In genomic region chr1:152107289-152107983, GRCh38 we compare ENCODE assay signal across 13 cellular contexts. TPM values are rescaled to one million over a fixed set of nuclear protein-coding genes. Genes with fewer than 3 reads are reported as not detected.
DNase-seq lines count a peak whose midpoint lies in the region; ATAC-seq and TF ChIP-seq lines count a peak whose summit lies in the region.
"Had no signal": no experiment of that assay in that cellular context is flagged by ENCODE, and none has a peak within 500 bp of the region (broad histone marks: within the 10 kb centered on the region; RNA-seq: fewer than 3 reads in every experiment).

No MANE protein-coding gene starts in this region.

- H3K14ac ChIP-seq in IMR-90 (replicated peaks; ENCODE audit: low read depth, low read length): no peak overlapping the region
- H3K14ac ChIP-seq in trophoblast cell (ENCODE audit: low read length): no peak overlapping the region

- H2BK120ac ChIP-seq in IMR-90 (ENCODE audit: low read depth, low read length) (no peak overlapping the region), trophoblast cell (ENCODE audit: insufficient read depth, low read length, poor library complexity) (no peak overlapping the region)

- peak overlapping the region; percentile 16 for H3K27ac Mint-ChIP-seq in T-helper 2 cell treated with Interferon-gamma antibody and Interleukin-4, amounts not matched to agents 5 μg/mL and 100 μg/mL, for 36 hours
- no peak overlapping the region for H3K27ac Mint-ChIP-seq in naive thymus-derived CD8-positive, alpha-beta T cell

- no peak overlapping the region for H2AK5ac ChIP-seq in IMR-90 (ENCODE audit: low read depth, low read length)
- H2AK5ac ChIP-seq in trophoblast cell (ENCODE audit: low read length): no peak overlapping the region

- H3K27me3 Mint-ChIP-seq in T-helper 2 cell treated with Interferon-gamma antibody and Interleukin-4, amounts not matched to agents 5 μg/mL and 100 μg/mL, for 36 hours (ENCODE audit: low read depth): peaks cover 25% of the 10 kb centered on the region
- H3K27me3 Mint-ChIP-seq in naive thymus-derived CD8-positive, alpha-beta T cell: peaks cover 14 to 32% (median 18%) of the 10 kb centered on the region in 5 donors

- H3K18ac ChIP-seq in IMR-90 (ENCODE audit: low read depth, low read length) (no peak overlapping the region), trophoblast cell (ENCODE audit: low read length) (no peak overlapping the region)

- H2BK20ac ChIP-seq in IMR-90 (ENCODE audit: low read depth, low read length): no peak overlapping the region

- H4K8ac ChIP-seq in IMR-90 (ENCODE audit: low read depth in 2 of 2, low read length in 2 of 2): no peak overlapping the region
- no peak overlapping the region for H4K8ac ChIP-seq in trophoblast cell (ENCODE audit: low read depth, low read length)

- ATAC-seq in IMR-90 (ENCODE audit: low read depth) (no peak), HG03159 (IDR thresholded peaks at IDR 0.05; ENCODE audit: unreplicated experiment) (no peak)
- ATAC-seq in naive thymus-derived CD8-positive, alpha-beta T cell: no peak

- H4K20me1 ChIP-seq in IMR-90 (ENCODE audit: insufficient read depth, low read length): no peaks in the 10 kb centered on the region; the same call in 1 of the 2 replicates

- peaks cover 6% of the 10 kb centered on the region for H3K36me3 Mint-ChIP-seq in T-helper 2 cell treated with Interferon-gamma antibody and Interleukin-4, amounts not matched to agents 5 μg/mL and 100 μg/mL, for 36 hours (ENCODE audit: low read depth)
- peaks cover 0 to 3% (median 0%) of the 10 kb centered on the region in 3 donors for H3K36me3 Mint-ChIP-seq in naive thymus-derived CD8-positive, alpha-beta T cell

- H3K4me3 ChIP-seq in IMR-90 (ENCODE audit: insufficient read depth, low read depth, low read length) (no peak overlapping the region), epithelial cell of proximal tubule (ENCODE audit: low read depth, low read length) (peak overlapping the region; percentile 57), trophoblast cell (ENCODE audit: low read depth, low read length) (no peak overlapping the region)
- H3K4me3 ChIP-seq: thyroid gland had no signal

- no peak overlapping the region for H4K12ac ChIP-seq in trophoblast cell (ENCODE audit: low read depth, low read length)

- H3K9me1 ChIP-seq in IMR-90 (ENCODE audit: insufficient read depth, low read length): no peaks in the 10 kb centered on the region

- no peak for TF ChIP-seq POLR2A in IMR-90 (IDR thresholded peaks at IDR 0.05; ENCODE audit: low read depth, low read length)

- no peak overlapping the region for H2BK15ac ChIP-seq in IMR-90 (ENCODE audit: low read depth, low read length)

- no peak overlapping the region for H3K4me3 Mint-ChIP-seq in T-helper 2 cell treated with Interferon-gamma antibody and Interleukin-4, amounts not matched to agents 5 μg/mL and 100 μg/mL, for 36 hours
- peak overlapping the region in 3 of 10 donors; percentile 29 to 42 (median 40) for H3K4me3 Mint-ChIP-seq in naive thymus-derived CD8-positive, alpha-beta T cell

- H3K9me3 ChIP-seq in IMR-90 (ENCODE audit: control insufficient read depth, insufficient read depth, low read length) (peaks cover 21% of the 10 kb centered on the region), trophoblast cell (ENCODE audit: insufficient read depth, low read depth, low read length) (peaks cover 42% of the 10 kb centered on the region)
- H3K9me3 ChIP-seq: neutrophil, thyroid gland had no signal

- H3K9me3 Mint-ChIP-seq in T-helper 2 cell treated with Interferon-gamma antibody and Interleukin-4, amounts not matched to agents 5 μg/mL and 100 μg/mL, for 36 hours: no peaks in the 10 kb centered on the region
- H3K9me3 Mint-ChIP-seq in naive thymus-derived CD8-positive, alpha-beta T cell: no peaks in the 10 kb centered on the region

- H3K27ac ChIP-seq in IMR-90 (ENCODE audit: insufficient read depth, low read length) (no peak overlapping the region), trophoblast cell (ENCODE audit: low read depth, low read length) (no peak overlapping the region)
- H3K27ac ChIP-seq: neutrophil, thyroid gland had no signal

- H3K79me1 ChIP-seq in IMR-90 (ENCODE audit: low read depth in 1 of 2, low read length in 2 of 2): no peaks in the 10 kb centered on the region
- H3K79me1 ChIP-seq in trophoblast cell (ENCODE audit: low read length): no peaks in the 10 kb centered on the region

- CTCF ChIA-PET in IMR-90 (lab: Yijun Ruan, JAX): no interaction called here

- no peak overlapping the region for H4K5ac ChIP-seq in IMR-90 (ENCODE audit: low read depth, low read length)

- H3K27me3 ChIP-seq in IMR-90 (ENCODE audit: control insufficient read depth, insufficient read depth, low read length) (peaks cover 49% of the 10 kb centered on the region), trophoblast cell (ENCODE audit: insufficient read depth, low read length) (peaks cover 52% of the 10 kb centered on the region)

- H3K4me2 ChIP-seq in IMR-90 (ENCODE audit: low read depth, low read length): no peak overlapping the region
- H3K4me2 ChIP-seq in trophoblast cell (ENCODE audit: low read length): peak overlapping the region; percentile 46

- POLR2A ChIA-PET in IMR-90 (lab: Charles Lee; ENCODE audit: unreplicated experiment): no interaction called here
- POLR2A ChIA-PET in naive thymus-derived CD8-positive, alpha-beta T cell (lab: Charles Lee): no interaction called here

- H2BK12ac ChIP-seq in trophoblast cell (ENCODE audit: low read length): no peak overlapping the region

- TF ChIP-seq CTCF in IMR-90 (conservative IDR thresholded peaks at IDR 0.05; ENCODE audit: low read depth, low read length) (no peak), epithelial cell of proximal tubule (conservative IDR thresholded peaks at IDR 0.05; ENCODE audit: low read depth, low read length) (no peak), GM13976 (IDR thresholded peaks at IDR 0.05; ENCODE audit: borderline replicate concordance, control extremely low read depth, extremely low read depth, insufficient read depth, missing control alignments) (no peak)

- H3K4ac ChIP-seq in IMR-90 (ENCODE audit: low read depth, low read length): no peak overlapping the region
- H3K4ac ChIP-seq in trophoblast cell (ENCODE audit: low read depth, low read length): no peak overlapping the region

- no peak overlapping the region for H2AK9ac ChIP-seq in IMR-90 (replicated peaks; ENCODE audit: low read depth, low read length, poor library complexity)

- dilution Hi-C loops in IMR-90 (cut with HindIII; ENCODE audit: low sequenced_read_pairs, unreplicated experiment): no loop called here

- H3K4me1 ChIP-seq in IMR-90 (ENCODE audit: control insufficient read depth, insufficient read depth, low read length): peaks cover under 1% of the 10 kb centered on the region; the same call in 1 of the 2 replicates
- peaks cover 8 to 14% of the 10 kb centered on the region in 2 experiments for H3K4me1 ChIP-seq in trophoblast cell (ENCODE audit: control insufficient read depth in 1 of 2, insufficient read depth in 2 of 2, low read length in 2 of 2)

- H3K79me2 ChIP-seq in trophoblast cell (ENCODE audit: control insufficient read depth, insufficient read depth, low read length, poor library complexity): no peaks in the 10 kb centered on the region

- DNase-seq in T-helper 2 cell treated with Interferon-gamma antibody and Interleukin-4, amounts not matched to agents 5 μg/mL and 100 μg/mL, for 36 hours (ENCODE audit: low spot score): no peak
- DNase-seq in T-helper 2 cell: no peak
- DNase-seq in IMR-90: no peak
- DNase-seq in epithelial cell of proximal tubule (ENCODE audit: low read depth): no peak
- DNase-seq in trophoblast cell: peak in 1 of 2 donors; percentile 43
- no peak for DNase-seq in naive thymus-derived CD8-positive, alpha-beta T cell
- DNase-seq in GM13976 (ENCODE audit: low spot score): no peak
- DNase-seq: activated CD8-positive, alpha-beta memory T cell treated with anti-CD3 and anti-CD28 coated beads for 24 hours; caudate nucleus; NCI-H1694 treated with DMSO at 0.1 percent for 48 hours; thyroid gland had no signal

- H3K56ac ChIP-seq in IMR-90 (ENCODE audit: extremely low read depth, insufficient read depth, low read length): no peak overlapping the region

- BruUV-seq in IMR-90 (replicated peaks; lab: Mats Ljungman, UMichigan): no TSS peak

- H2AFZ ChIP-seq in IMR-90 (replicated peaks; ENCODE audit: low read length, poor library complexity) (peak overlapping the region; percentile 73), trophoblast cell (ENCODE audit: insufficient read depth, low read length, poor library complexity) (no peak overlapping the region)

- H2BK5ac ChIP-seq in IMR-90 (ENCODE audit: low read depth, low read length, poor library complexity, severe bottlenecking): no peak overlapping the region
- H2BK5ac ChIP-seq in trophoblast cell (ENCODE audit: low read depth, low read length, poor library complexity): no peak overlapping the region

- H3K9ac ChIP-seq in IMR-90 (ENCODE audit: low read depth, low read length) (no peak overlapping the region), trophoblast cell (ENCODE audit: low read length) (no peak overlapping the region)

- no peak for TF ChIP-seq RAD21 in IMR-90 (IDR thresholded peaks at IDR 0.05; ENCODE audit: low read length)

- H3K23ac ChIP-seq in IMR-90 (ENCODE audit: low read depth, low read length) (no peak overlapping the region), trophoblast cell (ENCODE audit: low read length) (no peak overlapping the region)

- H3K36me3 ChIP-seq in IMR-90 (ENCODE audit: control insufficient read depth, insufficient read depth, low read length) (no peaks in the 10 kb centered on the region), trophoblast cell (ENCODE audit: control insufficient read depth in 1 of 2, insufficient read depth in 2 of 2, low read length in 2 of 2) (no peaks in the 10 kb centered on the region)
- H3K36me3 ChIP-seq: neutrophil, thyroid gland had no signal

- H4K91ac ChIP-seq in IMR-90 (ENCODE audit: insufficient read depth, low read depth, low read length): no peak overlapping the region
- H4K91ac ChIP-seq in trophoblast cell (ENCODE audit: low read depth, low read length): no peak overlapping the region

- H3K4me1 Mint-ChIP-seq in T-helper 2 cell treated with Interferon-gamma antibody and Interleukin-4, amounts not matched to agents 5 μg/mL and 100 μg/mL, for 36 hours (ENCODE audit: low read depth): peaks cover 7% of the 10 kb centered on the region
- H3K4me1 Mint-ChIP-seq in naive thymus-derived CD8-positive, alpha-beta T cell: peaks cover 0 to 9% (median 3%) of the 10 kb centered on the region in 4 donors

- in situ Hi-C loops in IMR-90 (cut with MboI; ENCODE audit: low sequenced_read_pairs) (no loop called here), GM13976 (cut with MboI; ENCODE audit: low sequenced_read_pairs, unreplicated experiment) (no loop called here)

- intact Hi-C loops in IMR-90 (cut with micrococcal nuclease): no loop called here

- 10% methylated on average over 31 of the region's 39 CpGs; no CpG with 5 or more reads in 1 of the 2 experiments for WGBS in IMR-90 (ENCODE audit: extremely low coverage in 2 of 2, insufficient read length in 1 of 2), 2 experiments
- WGBS in trophoblast cell (ENCODE audit: extremely low coverage, insufficient coverage, insufficient read length): no CpG with 5 or more reads among the region's 39 CpGs

RNA-seq across cellular contexts. Expression of gene TCHH, which starts 7.8 kb away (rescaled TPM):
- total RNA-seq in IMR-90 (2012; rRNA removed) (not detected in 2 replicates), epithelial cell of proximal tubule (under 0.01 TPM in 1 of 2 replicates, not detected in the other)
- polyA plus RNA-seq in IMR-90 (2012; rRNA removed): not detected in 2 replicates
- not detected in 2 replicates for polyA plus RNA-seq in IMR-90 (2012; cell fraction: cytosol; rRNA removed)
- polyA plus RNA-seq in IMR-90 (2012; cell fraction: nucleus; rRNA removed; ENCODE audit: low replicate concordance): 0.01 TPM in 1 of 2 replicates, not detected in the other
- polyA plus RNA-seq in trophoblast cell (2013): 0.07 TPM in 2 replicates
- not detected for total RNA-seq in naive thymus-derived CD8-positive, alpha-beta T cell
- polyA plus RNA-seq in naive thymus-derived CD8-positive, alpha-beta T cell: not detected

RNA-seq across cellular contexts. Expression of gene TCHHL1, which starts 18.6 kb away (rescaled TPM):
- total RNA-seq in IMR-90 (2012; rRNA removed) (not detected in 2 replicates), epithelial cell of proximal tubule (not detected in 2 replicates)
- polyA plus RNA-seq in IMR-90 (2012; rRNA removed): not detected in 2 replicates
- not detected in 2 replicates for polyA plus RNA-seq in IMR-90 (2012; cell fraction: cytosol; rRNA removed)
- not detected in 2 replicates for polyA plus RNA-seq in IMR-90 (2012; cell fraction: nucleus; rRNA removed; ENCODE audit: low replicate concordance)
- 0.10 and 0.11 TPM in 2 replicates for polyA plus RNA-seq in trophoblast cell (2013)
- not detected for total RNA-seq in naive thymus-derived CD8-positive, alpha-beta T cell
- not detected for polyA plus RNA-seq in naive thymus-derived CD8-positive, alpha-beta T cell
- total RNA-seq: thyroid gland had no signal

RNA-seq across cellular contexts. Expression of gene RPTN, which starts 51.6 kb away (rescaled TPM):
- total RNA-seq in IMR-90 (2012; rRNA removed) (not detected in 2 replicates), epithelial cell of proximal tubule (not detected in 2 replicates)
- polyA plus RNA-seq in IMR-90 (2012; rRNA removed): not detected in 2 replicates
- polyA plus RNA-seq in IMR-90 (2012; cell fraction: cytosol; rRNA removed): not detected in 2 replicates
- polyA plus RNA-seq in IMR-90 (2012; cell fraction: nucleus; rRNA removed; ENCODE audit: low replicate concordance): not detected in 2 replicates
- not detected in 2 replicates for polyA plus RNA-seq in trophoblast cell (2013)
- total RNA-seq in naive thymus-derived CD8-positive, alpha-beta T cell: not detected
- polyA plus RNA-seq in naive thymus-derived CD8-positive, alpha-beta T cell: not detected
- total RNA-seq: thyroid gland had no signal
